Comparison of ENCODE assay signal across 8 cellular contexts in genomic region chr6:10404107-10404798, GRCh38. TPM values are rescaled to one million over a fixed set of nuclear protein-coding genes. Genes with fewer than 3 reads are reported as not detected.
DNase-seq lines count a peak whose midpoint lies in the region; ATAC-seq and TF ChIP-seq lines count a peak whose summit lies in the region.

No MANE protein-coding gene starts in this region.

- TF ChIP-seq CTCF in LNCaP clone FGC (IDR thresholded peaks at IDR 0.05; ENCODE audit: control insufficient read depth, extremely low read depth, insufficient read depth) (peak; percentile 88), foreskin keratinocyte (conservative IDR thresholded peaks at IDR 0.05) (peak; percentile 63)

- H3K4me1 ChIP-seq in foreskin keratinocyte, result peaks cover 69% of the 10 kb centered on the region

- H3K4me3 ChIP-seq in LNCaP clone FGC (ENCODE audit: low read depth, low read length), result peak overlapping the region; percentile 83

- H3K27ac ChIP-seq in foreskin keratinocyte, result peak overlapping the region; percentile 95

- TF ChIP-seq POLR2A in Raji (IDR thresholded peaks at IDR 0.05; ENCODE audit: insufficient read depth, low read depth, low read length), result peak; percentile 75

- DNase-seq in GDM1 (lab: John Stamatoyannopoulos, UW) (peak; percentile 90), H4 (ENCODE audit: low spot score) (peak; percentile 97), LNCaP clone FGC (ENCODE audit: low read depth) (peak; percentile 91), foreskin keratinocyte (peak; percentile 85 to 90), nucleus accumbens (lab: John Stamatoyannopoulos, UW) (peak in 55 of 56 donors; percentile 35 to 97 (median 83)), superior temporal gyrus (ENCODE audit: extremely low spot score) (peak; percentile 80)
- peak; percentile 92 for DNase-seq in activated effector memory CD4-positive, alpha-beta T cell treated with anti-CD3 and anti-CD28 coated beads, Interleukin-2, amount 50 U/mL, for 16 hours

- H3K27me3 ChIP-seq in foreskin keratinocyte, result no peaks in the 10 kb centered on the region

- ATAC-seq in foreskin keratinocyte, result peak; percentile 83

RNA-seq across cellular contexts. Expression of gene TFAP2A, which starts 10.6 kb away (rescaled TPM):
- 5.0 and 5.4 TPM in 2 replicates for total RNA-seq in H4 (2014; rRNA removed; shearing (Covaris generic))
- total RNA-seq in foreskin keratinocyte, result 35.2 and 37.0 TPM in 2 replicates
- polyA plus RNA-seq in foreskin keratinocyte, result 26.0 and 30.9 TPM in 2 replicates

Comparison
In these comparisons a context has a peak if more than half of its experiments do, and no peak if none do; other contexts are left out.
1. Peak in every context shown above with its lines: DNase-seq, ATAC-seq, H3K4me3 ChIP-seq and H3K27ac ChIP-seq.